ENCODE assay signal across 1 cellular context in the genomic region with DNA sequence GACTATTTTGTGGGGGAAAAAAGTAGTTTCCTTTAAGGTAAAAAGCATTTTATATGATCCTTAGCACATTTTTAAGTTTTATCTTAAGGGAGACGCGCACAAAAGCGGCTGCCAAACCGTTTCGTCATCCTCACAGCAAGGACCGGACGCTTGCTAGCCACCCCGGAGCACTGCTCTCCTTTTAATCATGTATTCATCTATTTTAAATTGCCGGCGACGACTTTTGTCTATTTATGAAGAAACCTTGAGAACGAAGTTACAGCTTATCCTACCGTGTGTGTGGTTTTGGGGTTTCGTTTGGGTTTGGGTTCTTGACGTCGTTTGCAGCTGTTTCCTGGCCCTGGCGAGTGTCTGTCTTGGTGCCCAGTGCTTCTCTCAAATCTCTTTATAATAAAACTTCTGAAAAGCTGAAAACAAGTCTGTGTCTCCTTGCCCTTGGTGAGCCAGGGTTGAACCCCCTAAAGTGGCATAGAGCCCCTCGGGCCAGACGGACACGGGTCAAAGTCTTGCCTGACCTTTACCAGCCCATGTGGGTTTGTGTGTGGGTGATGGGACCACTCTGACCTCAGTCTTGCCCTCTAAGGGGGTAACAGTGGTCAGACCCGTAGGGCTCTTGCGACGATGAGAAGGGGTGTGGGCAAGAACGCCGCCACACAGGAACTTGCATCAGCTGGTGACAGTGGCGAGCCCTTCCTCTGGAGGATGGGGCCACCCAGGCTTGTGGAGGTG.
A peak's percentile ranks its signal among the peaks of the same experiment; 100 is the strongest.
TF ChIP-seq lines count a peak whose summit lies in the region.

No MANE protein-coding gene starts in this region.

TF ChIP-seq in GM12878, 131 proteins besides CTCF, POLR2A, EP300 and RAD21 (continued from another document):
- TF ChIP-seq, protein P1, sequence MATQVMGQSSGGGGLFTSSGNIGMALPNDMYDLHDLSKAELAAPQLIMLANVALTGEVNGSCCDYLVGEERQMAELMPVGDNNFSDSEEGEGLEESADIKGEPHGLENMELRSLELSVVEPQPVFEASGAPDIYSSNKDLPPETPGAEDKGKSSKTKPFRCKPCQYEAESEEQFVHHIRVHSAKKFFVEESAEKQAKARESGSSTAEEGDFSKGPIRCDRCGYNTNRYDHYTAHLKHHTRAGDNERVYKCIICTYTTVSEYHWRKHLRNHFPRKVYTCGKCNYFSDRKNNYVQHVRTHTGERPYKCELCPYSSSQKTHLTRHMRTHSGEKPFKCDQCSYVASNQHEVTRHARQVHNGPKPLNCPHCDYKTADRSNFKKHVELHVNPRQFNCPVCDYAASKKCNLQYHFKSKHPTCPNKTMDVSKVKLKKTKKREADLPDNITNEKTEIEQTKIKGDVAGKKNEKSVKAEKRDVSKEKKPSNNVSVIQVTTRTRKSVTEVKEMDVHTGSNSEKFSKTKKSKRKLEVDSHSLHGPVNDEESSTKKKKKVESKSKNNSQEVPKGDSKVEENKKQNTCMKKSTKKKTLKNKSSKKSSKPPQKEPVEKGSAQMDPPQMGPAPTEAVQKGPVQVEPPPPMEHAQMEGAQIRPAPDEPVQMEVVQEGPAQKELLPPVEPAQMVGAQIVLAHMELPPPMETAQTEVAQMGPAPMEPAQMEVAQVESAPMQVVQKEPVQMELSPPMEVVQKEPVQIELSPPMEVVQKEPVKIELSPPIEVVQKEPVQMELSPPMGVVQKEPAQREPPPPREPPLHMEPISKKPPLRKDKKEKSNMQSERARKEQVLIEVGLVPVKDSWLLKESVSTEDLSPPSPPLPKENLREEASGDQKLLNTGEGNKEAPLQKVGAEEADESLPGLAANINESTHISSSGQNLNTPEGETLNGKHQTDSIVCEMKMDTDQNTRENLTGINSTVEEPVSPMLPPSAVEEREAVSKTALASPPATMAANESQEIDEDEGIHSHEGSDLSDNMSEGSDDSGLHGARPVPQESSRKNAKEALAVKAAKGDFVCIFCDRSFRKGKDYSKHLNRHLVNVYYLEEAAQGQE (IDR thresholded peaks at IDR 0.05; ENCODE audit: low read depth, low read length), result no peak
- TF ChIP-seq RCOR1 (conservative IDR thresholded peaks at IDR 0.05; ENCODE audit: low read depth, low read length) (no peak), MEF2B (IDR thresholded peaks at IDR 0.05; ENCODE audit: partially characterized antibody, poor library complexity, severe bottlenecking) (peak; percentile 63), SRF (IDR thresholded peaks at IDR 0.05; ENCODE audit: low read depth in 2 of 2, low read length in 2 of 2) (no peak), SUZ12 (IDR thresholded peaks at IDR 0.05; ENCODE audit: unreplicated experiment) (no peak), KLF5 (IDR thresholded peaks at IDR 0.05; ENCODE audit: partially characterized antibody) (peak; percentile 54), NFIC (IDR thresholded peaks at IDR 0.05; ENCODE audit: low read depth, low read length) (peak; percentile 57; the same call in 1 of the 2 replicates), SMARCA5 (IDR thresholded peaks at IDR 0.05) (no peak), BACH1 (IDR thresholded peaks at IDR 0.05; ENCODE audit: borderline replicate concordance) (no peak), SIX5 (IDR thresholded peaks at IDR 0.05; ENCODE audit: low read depth, low read length, severe bottlenecking) (no peak), RELA (IDR thresholded peaks at IDR 0.05; ENCODE audit: borderline replicate concordance, partially characterized antibody) (no peak), IRF4 (IDR thresholded peaks at IDR 0.05; ENCODE audit: low read depth, low read length) (no peak), HDAC6 (IDR thresholded peaks at IDR 0.05; ENCODE audit: unreplicated experiment) (no peak), NR2F1 (conservative IDR thresholded peaks at IDR 0.05) (peak; percentile 99), ZSCAN29 (IDR thresholded peaks at IDR 0.05) (no peak), CHD1 (IDR thresholded peaks at IDR 0.05; ENCODE audit: low read depth, low read length) (peak; percentile 65; the same call in 1 of the 2 replicates), PAX8 (IDR thresholded peaks at IDR 0.05) (no peak), ZNF622 (IDR thresholded peaks at IDR 0.05) (no peak), ETV6 (conservative IDR thresholded peaks at IDR 0.05 in 1 of 2, IDR thresholded peaks at IDR 0.05 in 1 of 2; ENCODE audit: borderline replicate concordance in 1 of 2, low read depth in 1 of 2) (0 out of 4 replicates have a peak, but pooled peaks of 1 of the 2 experiments have one; percentile 20), GABPA (IDR thresholded peaks at IDR 0.05; ENCODE audit: low read depth) (0 out of 2 replicates have a peak, but pooled peaks have one; percentile 24), IKZF1 (conservative IDR thresholded peaks at IDR 0.05) (peak; percentile 74), POU2F2 (IDR thresholded peaks at IDR 0.05; ENCODE audit: borderline replicate concordance, low read depth, low read length) (no peak; the same call in 2 of the 3 replicates), ZNF217 (IDR thresholded peaks at IDR 0.05) (no peak), IKZF2 (IDR thresholded peaks at IDR 0.05) (peak in 1 of 2 experiments; percentile 75), TBL1XR1 (IDR thresholded peaks at IDR 0.05; ENCODE audit: low read depth, low read length) (0 out of 2 replicates have a peak, but pooled peaks have one; percentile 24), HDGF (IDR thresholded peaks at IDR 0.05) (no peak), MTA2 (IDR thresholded peaks at IDR 0.05; ENCODE audit: low read depth) (peak; percentile 89), ASH2L (IDR thresholded peaks at IDR 0.05; ENCODE audit: borderline replicate concordance, low read depth) (0 out of 2 replicates have a peak, but pooled peaks have one; percentile 43), MEF2A (IDR thresholded peaks at IDR 0.05; ENCODE audit: insufficient read depth, low read depth, low read length) (0 out of 2 replicates have a peak, but pooled peaks have one; percentile 22), BMI1 (IDR thresholded peaks at IDR 0.05; ENCODE audit: borderline replicate concordance) (peak; percentile 48; the same call in 1 of the 2 replicates), MYB (IDR thresholded peaks at IDR 0.05; ENCODE audit: borderline replicate concordance, low read depth, low read length) (no peak), MXI1 (IDR thresholded peaks at IDR 0.05; ENCODE audit: low read depth, low read length) (no peak), TCF3 (IDR thresholded peaks at IDR 0.05; ENCODE audit: borderline replicate concordance, insufficient read depth, low read depth, low read length) (peak; percentile 70; the same call in 1 of the 2 replicates), NR2C2 (IDR thresholded peaks at IDR 0.05; ENCODE audit: borderline replicate concordance, control insufficient read depth, insufficient read length, low read depth) (no peak), NFXL1 (IDR thresholded peaks at IDR 0.05; ENCODE audit: borderline replicate concordance) (no peak), CREM (IDR thresholded peaks at IDR 0.05; ENCODE audit: low read depth) (peak; percentile 70), JUNB (IDR thresholded peaks at IDR 0.05) (peak; percentile 11; the same call in 1 of the 2 replicates), ATF2 (IDR thresholded peaks at IDR 0.05; ENCODE audit: low read length) (peak; percentile 49; the same call in 1 of the 2 replicates), ZBTB40 (IDR thresholded peaks at IDR 0.05; ENCODE audit: borderline replicate concordance) (no peak), JUND (IDR thresholded peaks at IDR 0.05; ENCODE audit: low read depth, low read length) (no peak), CBFB (IDR thresholded peaks at IDR 0.05; ENCODE audit: low read depth) (peak; percentile 76; the same call in 1 of the 2 replicates), FOXM1 (IDR thresholded peaks at IDR 0.05; ENCODE audit: low read depth, low read length) (0 out of 2 replicates have a peak, but pooled peaks have one; percentile 28)
- TF ChIP-seq, protein P2, sequence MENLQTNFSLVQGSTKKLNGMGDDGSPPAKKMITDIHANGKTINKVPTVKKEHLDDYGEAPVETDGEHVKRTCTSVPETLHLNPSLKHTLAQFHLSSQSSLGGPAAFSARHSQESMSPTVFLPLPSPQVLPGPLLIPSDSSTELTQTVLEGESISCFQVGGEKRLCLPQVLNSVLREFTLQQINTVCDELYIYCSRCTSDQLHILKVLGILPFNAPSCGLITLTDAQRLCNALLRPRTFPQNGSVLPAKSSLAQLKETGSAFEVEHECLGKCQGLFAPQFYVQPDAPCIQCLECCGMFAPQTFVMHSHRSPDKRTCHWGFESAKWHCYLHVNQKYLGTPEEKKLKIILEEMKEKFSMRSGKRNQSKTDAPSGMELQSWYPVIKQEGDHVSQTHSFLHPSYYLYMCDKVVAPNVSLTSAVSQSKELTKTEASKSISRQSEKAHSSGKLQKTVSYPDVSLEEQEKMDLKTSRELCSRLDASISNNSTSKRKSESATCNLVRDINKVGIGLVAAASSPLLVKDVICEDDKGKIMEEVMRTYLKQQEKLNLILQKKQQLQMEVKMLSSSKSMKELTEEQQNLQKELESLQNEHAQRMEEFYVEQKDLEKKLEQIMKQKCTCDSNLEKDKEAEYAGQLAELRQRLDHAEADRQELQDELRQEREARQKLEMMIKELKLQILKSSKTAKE (IDR thresholded peaks at IDR 0.05; ENCODE audit: low read depth, poor library complexity, severe bottlenecking), result peak; percentile 89
- TF ChIP-seq, protein P3, sequence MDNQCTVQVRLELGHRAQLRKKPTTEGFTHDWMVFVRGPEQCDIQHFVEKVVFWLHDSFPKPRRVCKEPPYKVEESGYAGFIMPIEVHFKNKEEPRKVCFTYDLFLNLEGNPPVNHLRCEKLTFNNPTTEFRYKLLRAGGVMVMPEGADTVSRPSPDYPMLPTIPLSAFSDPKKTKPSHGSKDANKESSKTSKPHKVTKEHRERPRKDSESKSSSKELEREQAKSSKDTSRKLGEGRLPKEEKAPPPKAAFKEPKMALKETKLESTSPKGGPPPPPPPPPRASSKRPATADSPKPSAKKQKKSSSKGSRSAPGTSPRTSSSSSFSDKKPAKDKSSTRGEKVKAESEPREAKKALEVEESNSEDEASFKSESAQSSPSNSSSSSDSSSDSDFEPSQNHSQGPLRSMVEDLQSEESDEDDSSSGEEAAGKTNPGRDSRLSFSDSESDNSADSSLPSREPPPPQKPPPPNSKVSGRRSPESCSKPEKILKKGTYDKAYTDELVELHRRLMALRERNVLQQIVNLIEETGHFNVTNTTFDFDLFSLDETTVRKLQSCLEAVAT (IDR thresholded peaks at IDR 0.05), result peak; percentile 86
